Comparison of ENCODE assay signal across 1 cellular context in genomic region chr19:18791315-18791678, GRCh38.
TF ChIP-seq lines count a peak whose summit lies in the region.

No MANE protein-coding gene starts in this region.

TF ChIP-seq in HepG2, 621 proteins besides CTCF, POLR2A, EP300 and RAD21:
- TF ChIP-seq ZNF878 (CRISPR knock-in tag; IDR thresholded peaks at IDR 0.05) (no peak), ZNF687 (CRISPR knock-in tag; IDR thresholded peaks at IDR 0.05) (0 out of 2 replicates have a peak, but pooled peaks have one; percentile 25)
TF ChIP-seq in HepG2: peak in this region for 1.
